ENCODE assay signal across 9 cellular contexts in genomic region chr20:38685853-38686473, GRCh38. TPM values are rescaled to one million over a fixed set of nuclear protein-coding genes. Genes with fewer than 3 reads are reported as not detected.
DNase-seq lines count a peak whose midpoint lies in the region; ATAC-seq lines count a peak whose summit lies in the region.
"Had no signal": no experiment of that assay in that cellular context is flagged by ENCODE, and none has a peak within 500 bp of the region (broad histone marks: within the 10 kb centered on the region; RNA-seq: fewer than 3 reads in every experiment).

No MANE protein-coding gene starts in this region.

- ATAC-seq in activated CD4-positive, alpha-beta T cell treated with anti-CD3 and anti-CD28 coated beads for 36 hours, result no peak
- ATAC-seq in effector memory CD8-positive, alpha-beta T cell (replicated peaks), result no peak
- ATAC-seq in GM19035 (IDR thresholded peaks at IDR 0.05; ENCODE audit: unreplicated experiment) (no peak), HG02588 (IDR thresholded peaks at IDR 0.05; ENCODE audit: unreplicated experiment) (no peak), GM21529 (IDR thresholded peaks at IDR 0.05; ENCODE audit: unreplicated experiment) (no peak)

- H3K14ac ChIP-seq in neuronal stem cell (ENCODE audit: low read length), result no peak overlapping the region

- no peak overlapping the region for H2BK5ac ChIP-seq in neuronal stem cell (ENCODE audit: low read length)

- H3K4ac ChIP-seq in neuronal stem cell (ENCODE audit: low read length), result no peak overlapping the region

- H2AK5ac ChIP-seq in neuronal stem cell (ENCODE audit: low read depth, low read length), result no peak overlapping the region

- H3K27me3 Mint-ChIP-seq in activated CD4-positive, alpha-beta T cell treated with anti-CD3 and anti-CD28 coated beads for 36 hours, result peaks cover 43% of the 10 kb centered on the region
- H3K27me3 Mint-ChIP-seq in effector memory CD8-positive, alpha-beta T cell, result peaks cover 87 to 94% of the 10 kb centered on the region in 2 donors

- peaks cover 0 to 1% of the 10 kb centered on the region in 2 donors for H3K36me3 ChIP-seq in neuronal stem cell (replicated peaks in 1 of 2; ENCODE audit: control insufficient read depth in 2 of 2, insufficient read depth in 2 of 2, low read length in 2 of 2)
- H3K36me3 ChIP-seq: BLaER1 treated with 17β-estradiol and CSF1 and Interleukin-3, amounts not matched to agents 10 nM and 100 nM had no signal

- H3K27ac Mint-ChIP-seq in activated CD4-positive, alpha-beta T cell treated with anti-CD3 and anti-CD28 coated beads for 36 hours, result no peak overlapping the region
- H3K27ac Mint-ChIP-seq in effector memory CD8-positive, alpha-beta T cell, result no peak overlapping the region

- no peaks in the 10 kb centered on the region for H3K36me3 Mint-ChIP-seq in activated CD4-positive, alpha-beta T cell treated with anti-CD3 and anti-CD28 coated beads for 36 hours (ENCODE audit: low read depth)
- peaks cover 3% of the 10 kb centered on the region for H3K36me3 Mint-ChIP-seq in effector memory CD8-positive, alpha-beta T cell (ENCODE audit: insufficient read depth)

- H3K9ac ChIP-seq in neuronal stem cell (ENCODE audit: low read depth, low read length, poor library complexity), result no peak overlapping the region
- H3K9ac ChIP-seq: BLaER1 treated with 17β-estradiol and CSF1 and Interleukin-3, amounts not matched to agents 10 nM and 100 nM had no signal

- no peaks in the 10 kb centered on the region for H3K4me1 Mint-ChIP-seq in activated CD4-positive, alpha-beta T cell treated with anti-CD3 and anti-CD28 coated beads for 36 hours
- no peaks in the 10 kb centered on the region for H3K4me1 Mint-ChIP-seq in effector memory CD8-positive, alpha-beta T cell (ENCODE audit: low read depth in 2 of 2)

- H3K4me3 Mint-ChIP-seq in activated CD4-positive, alpha-beta T cell treated with anti-CD3 and anti-CD28 coated beads for 36 hours, result no peak overlapping the region
- no peak overlapping the region for H3K4me3 Mint-ChIP-seq in effector memory CD8-positive, alpha-beta T cell

- peak; percentile 72 for DNase-seq in activated CD4-positive, alpha-beta T cell treated with anti-CD3 and anti-CD28 coated beads for 36 hours
- no peak for DNase-seq in activated CD4-positive, alpha-beta T cell treated with anti-CD3 and anti-CD28 coated beads for 1 hour
- DNase-seq in SW480 (ENCODE audit: low spot score), result peak; percentile 59
- DNase-seq in effector memory CD8-positive, alpha-beta T cell, result peak; percentile 22 to 37 (median 33)
- peak; percentile 65 for DNase-seq in neuronal stem cell (ENCODE audit: low spot score)

- H3K79me1 ChIP-seq in neuronal stem cell (ENCODE audit: low read depth, low read length), result no peaks in the 10 kb centered on the region

- CTCF ChIA-PET in activated CD4-positive, alpha-beta T cell treated with anti-CD3 and anti-CD28 coated beads for 36 hours (lab: Charles Lee), result interaction anchor here (0.6 to 1.1 kb wide), 3 partner anchors 12 to 48 kb away, joined by 3 read pairs; no protein-coding TSS in a partner anchor

- H3K4me3 ChIP-seq in neuronal stem cell (ENCODE audit: low read length in 2 of 2), result no peak overlapping the region
- H3K4me3 ChIP-seq: BLaER1 treated with 17β-estradiol and CSF1 and Interleukin-3, amounts not matched to agents 10 nM and 100 nM had no signal

- no peak overlapping the region for H2BK12ac ChIP-seq in neuronal stem cell (ENCODE audit: low read length)

- no CpG with 5 or more reads among the region's 14 CpGs for WGBS in neuronal stem cell (ENCODE audit: extremely low coverage in 2 of 2, insufficient read length in 2 of 2, insufficient replicate concordance in 1 of 2), 2 donors

- no peaks in the 10 kb centered on the region for H3K4me1 ChIP-seq in neuronal stem cell (ENCODE audit: control insufficient read depth in 2 of 2, insufficient read depth in 1 of 2, low read depth in 1 of 2, low read length in 2 of 2)
- H3K4me1 ChIP-seq: BLaER1 treated with 17β-estradiol and CSF1 and Interleukin-3, amounts not matched to agents 10 nM and 100 nM had no signal

- H2BK120ac ChIP-seq in neuronal stem cell (ENCODE audit: low read depth, low read length), result no peak overlapping the region

- H2BK15ac ChIP-seq in neuronal stem cell (ENCODE audit: low read length), result no peak overlapping the region

- H4K8ac ChIP-seq in neuronal stem cell (ENCODE audit: low read depth, low read length), result no peak overlapping the region

- POLR2A ChIA-PET in activated CD4-positive, alpha-beta T cell treated with anti-CD3 and anti-CD28 coated beads for 36 hours (lab: Charles Lee), result no interaction called here

- no peaks in the 10 kb centered on the region for H3K9me3 Mint-ChIP-seq in activated CD4-positive, alpha-beta T cell treated with anti-CD3 and anti-CD28 coated beads for 36 hours (ENCODE audit: low read depth)
- no peaks in the 10 kb centered on the region for H3K9me3 Mint-ChIP-seq in effector memory CD8-positive, alpha-beta T cell

- no peak overlapping the region for H3K4me2 ChIP-seq in neuronal stem cell (ENCODE audit: insufficient read depth, low read length, poor library complexity, severe bottlenecking)
- H3K4me2 ChIP-seq: BLaER1 treated with 17β-estradiol and CSF1 and Interleukin-3, amounts not matched to agents 10 nM and 100 nM had no signal

- H3K9me3 ChIP-seq in neuronal stem cell (replicated peaks in 1 of 2; ENCODE audit: control insufficient read depth in 2 of 2, insufficient read depth in 1 of 2, low read depth in 1 of 2, low read length in 2 of 2), result no peaks in the 10 kb centered on the region
- H3K9me3 ChIP-seq: BLaER1 treated with 17β-estradiol and CSF1 and Interleukin-3, amounts not matched to agents 10 nM and 100 nM had no signal

- H3K23ac ChIP-seq in neuronal stem cell (ENCODE audit: low read depth, low read length, poor library complexity), result no peak overlapping the region

- intact Hi-C loops in activated CD4-positive, alpha-beta T cell treated with anti-CD3 and anti-CD28 coated beads for 36 hours (cut with DNase I, micrococcal nuclease), result no loop called here

- H2AFZ ChIP-seq in neuronal stem cell (ENCODE audit: low read length), result no peak overlapping the region

- H4K91ac ChIP-seq in neuronal stem cell (ENCODE audit: low read depth, low read length, poor library complexity), result no peak overlapping the region

- peaks cover 0 to 8% (median 8%) of the 10 kb centered on the region in 3 experiments for H3K27me3 ChIP-seq in neuronal stem cell (ENCODE audit: control insufficient read depth in 3 of 3, insufficient read depth in 3 of 3, low read depth in 1 of 3, low read length in 3 of 3)

- no peak overlapping the region for H3K18ac ChIP-seq in neuronal stem cell (ENCODE audit: low read length)

- no peak overlapping the region for H3K27ac ChIP-seq in neuronal stem cell (replicated peaks; ENCODE audit: low read length)
- H3K27ac ChIP-seq: BLaER1 treated with 17β-estradiol and CSF1 and Interleukin-3, amounts not matched to agents 10 nM and 100 nM had no signal

RNA-seq across cellular contexts. Expression of gene SLC32A1, which starts 38.3 kb away (rescaled TPM):
- total RNA-seq in activated CD4-positive, alpha-beta T cell treated with anti-CD3 and anti-CD28 coated beads for 36 hours, result not detected
- 0.11 TPM for polyA plus RNA-seq in neuronal stem cell (2013, experiment 1 of 2)
- polyA plus RNA-seq in neuronal stem cell (2013, experiment 2 of 2), result 0.14 TPM
